9 cellular contexts compared by ENCODE assay signal in the genomic region with DNA sequence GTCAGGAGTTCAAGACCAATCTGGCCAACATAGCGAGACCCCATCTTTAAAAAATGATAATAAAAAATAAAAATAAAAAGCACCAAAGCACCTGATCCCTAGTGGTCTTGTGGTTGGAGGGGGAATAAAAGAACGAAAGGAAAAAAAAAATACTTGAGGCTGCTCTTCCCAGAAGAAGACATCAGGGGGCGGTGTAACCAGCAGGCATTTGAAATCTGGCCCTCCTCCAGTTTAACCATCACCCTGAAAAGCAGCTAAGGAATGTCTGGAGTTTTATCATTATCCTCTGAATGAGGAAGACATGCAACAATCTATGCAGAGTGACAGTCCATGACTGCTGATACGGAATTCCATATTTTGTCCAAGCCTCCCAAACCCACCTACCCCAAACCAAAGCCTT. TPM values are rescaled to one million over a fixed set of nuclear protein-coding genes. Genes with fewer than 3 reads are reported as not detected.
DNase-seq lines count a peak whose midpoint lies in the region; ATAC-seq, FAIRE-seq and TF ChIP-seq lines count a peak whose summit lies in the region.
"Had no signal": no experiment of that assay in that cellular context is flagged by ENCODE, and none has a peak within 500 bp of the region (broad histone marks: within the 10 kb centered on the region; RNA-seq: fewer than 3 reads in every experiment).

No MANE protein-coding gene starts in this region.

- peaks cover 23% of the 10 kb centered on the region for H3K27me3 ChIP-seq in left ventricle myocardium inferior (ENCODE audit: low read depth)
- no peaks in the 10 kb centered on the region for H3K27me3 ChIP-seq in upper lobe of right lung
- no peaks in the 10 kb centered on the region for H3K27me3 ChIP-seq in pancreas

- H3K9me3 ChIP-seq in left ventricle myocardium inferior (replicated peaks), result no peaks in the 10 kb centered on the region
- H3K9me3 ChIP-seq in upper lobe of right lung, result no peaks in the 10 kb centered on the region
- no peaks in the 10 kb centered on the region for H3K9me3 ChIP-seq in pancreas

- FAIRE-seq in pancreas (lab: Jason Lieb, UNC), result no peak

- no peak for DNase-seq in left ventricle myocardium inferior
- DNase-seq in Right ventricle myocardium superior, result no peak
- DNase-seq in OCI-M1 (lab: John Stamatoyannopoulos, UW), result peak; percentile 21
- DNase-seq in fibroblast of mammary gland (ENCODE audit: low read depth), result peak; percentile 46
- no peak for DNase-seq in upper lobe of right lung
- DNase-seq in pancreas, result no peak
- DNase-seq in DMS114 treated with DMSO at 0.1 percent for 48 hours (lab: John Stamatoyannopoulos, UW; ENCODE audit: unreplicated experiment), result no peak
- DNase-seq: activated CD8-positive, alpha-beta memory T cell treated with anti-CD3 and anti-CD28 coated beads, Interleukin-2, amount 10 ng/mL, durations not matched to agents 7 days and 5 days had no signal

- no peak for TF ChIP-seq POLR2A in GM18505 (IDR thresholded peaks at IDR 0.05; ENCODE audit: borderline replicate concordance, extremely low read depth, insufficient read depth, insufficient read length)

- H3K36me3 ChIP-seq in left ventricle myocardium inferior (no peaks in the 10 kb centered on the region), upper lobe of right lung (no peaks in the 10 kb centered on the region), pancreas (no peaks in the 10 kb centered on the region)

- H3K4me1 ChIP-seq in left ventricle myocardium inferior, result no peaks in the 10 kb centered on the region
- H3K4me1 ChIP-seq in upper lobe of right lung, result no peaks in the 10 kb centered on the region
- peaks cover 0 to 7% (median 6%) of the 10 kb centered on the region in 3 donors for H3K4me1 ChIP-seq in pancreas

- TF ChIP-seq CTCF in left ventricle myocardium inferior (IDR thresholded peaks at IDR 0.05; ENCODE audit: borderline replicate concordance) (peak; percentile 43), fibroblast of mammary gland (conservative IDR thresholded peaks at IDR 0.05; ENCODE audit: control insufficient read depth, insufficient read depth, low read depth, low read length) (peak; percentile 63), upper lobe of right lung (IDR thresholded peaks at IDR 0.05) (peak; percentile 32), pancreas (IDR thresholded peaks at IDR 0.05) (peak in 1 of 4 donors; percentile 16)

- H3K4me3 ChIP-seq in left ventricle myocardium inferior (no peak overlapping the region), fibroblast of mammary gland (ENCODE audit: control insufficient read depth, low read depth, low read length) (no peak overlapping the region), upper lobe of right lung (no peak overlapping the region), pancreas (no peak overlapping the region)

- intact Hi-C loops in left ventricle myocardium inferior (cut with micrococcal nuclease) (no loop called here), Right ventricle myocardium superior (cut with DNase I) (loop anchor here (5.0 kb wide), 1 partner anchor 264 kb away; no protein-coding TSS in a partner anchor), upper lobe of right lung (cut with DNase I) (no loop called here), pancreas (cut with DNase I) (loop anchor here in 1 of 3 donors (10.0 kb wide), 1 partner anchor 171 kb away; no protein-coding TSS in a partner anchor)

- 44 to 54% methylated on average over 4 of the region's 4 CpGs for WGBS in pancreas, 2 donors

- ATAC-seq in Right ventricle myocardium superior (ENCODE audit: poor library complexity) (no peak), upper lobe of right lung (no peak), pancreas (no peak), GM18505 (IDR thresholded peaks at IDR 0.05; ENCODE audit: unreplicated experiment) (no peak)
- ATAC-seq: activated CD8-positive, alpha-beta memory T cell treated with anti-CD3 and anti-CD28 coated beads, Interleukin-2, amount 10 ng/mL, durations not matched to agents 7 days and 5 days had no signal

- H3K27ac ChIP-seq in left ventricle myocardium inferior (replicated peaks) (no peak overlapping the region), upper lobe of right lung (no peak overlapping the region), pancreas (no peak overlapping the region)

RNA-seq across cellular contexts. Expression of gene KCTD17, which starts 5.6 kb away (rescaled TPM):
- total RNA-seq in left ventricle myocardium inferior (14.3 TPM), Right ventricle myocardium superior (8.9 TPM), upper lobe of right lung (19.2 TPM), pancreas (1 to 10 TPM; 2.6 to 9.1 (median 3.3) TPM)
- polyA plus RNA-seq in pancreas, result 10 to 100 TPM; 10.3 to 11.8 TPM

RNA-seq across cellular contexts. Expression of gene MPST, which starts 26.4 kb away (rescaled TPM):
- total RNA-seq in left ventricle myocardium inferior, result 58.3 TPM
- total RNA-seq in Right ventricle myocardium superior, result 60.3 TPM
- total RNA-seq in upper lobe of right lung, result 71.4 TPM
- 10 to 100 TPM; 46.4 to 77.2 (median 50.9) TPM for total RNA-seq in pancreas
- polyA plus RNA-seq in pancreas, result 100 to 1,000 TPM in 1 of 2 donors, 10 to 100 TPM in 1; 56.1 to 161 TPM

RNA-seq across cellular contexts. Expression of gene TST, which starts 26.7 kb away (rescaled TPM):
- total RNA-seq in left ventricle myocardium inferior (39.8 TPM), Right ventricle myocardium superior (63.5 TPM), upper lobe of right lung (48.1 TPM), pancreas (10 to 100 TPM; 22.9 to 45.7 (median 35.4) TPM)
- polyA plus RNA-seq in pancreas, result 10 to 100 TPM; 51.5 to 52.3 TPM

Comparison
In these comparisons a context has a peak if more than half of its experiments do, and no peak if none do; other contexts are left out.
1. DNase-seq: peak in OCI-M1 (single experiment) and fibroblast of mammary gland (single experiment); none in left ventricle myocardium inferior (single experiment), Right ventricle myocardium superior (single experiment), upper lobe of right lung (single experiment), pancreas (0 of 6) and DMS114 treated with DMSO at 0.1 percent for 48 hours (single experiment).